ENCODE assay signal across 21 cellular contexts in genomic region chr2:97765933-97766332, GRCh38. TPM values are rescaled to one million over a fixed set of nuclear protein-coding genes. Genes with fewer than 3 reads are reported as not detected.
"Had no signal": no experiment of that assay in that cellular context is flagged by ENCODE, and none has a peak within 500 bp of the region (broad histone marks: within the 10 kb centered on the region; RNA-seq: fewer than 3 reads in every experiment).

No MANE protein-coding gene starts in this region.

- H3K4me3 Mint-ChIP-seq: activated CD4-positive, alpha-beta T cell treated with anti-CD3 and anti-CD28 coated beads, Interleukin-2, amount 10 ng/mL, durations not matched to agents 7 days and 5 days; activated naive CD4-positive, alpha-beta T cell treated with anti-CD3 and anti-CD28 coated beads, Interleukin-2, amount 50 U/mL, for 24 hours; activated T-cell treated with anti-CD3 and anti-CD28 coated beads, Interleukin-2, amount 50 U/mL, for 24 hours; immature natural killer cell; natural killer cell; type B pancreatic cell had no signal

- ATAC-seq: left colon, natural killer cell had no signal

- H3K27ac Mint-ChIP-seq: activated CD4-positive, alpha-beta T cell treated with anti-CD3 and anti-CD28 coated beads, Interleukin-2, amount 10 ng/mL, durations not matched to agents 7 days and 5 days; activated T-cell treated with anti-CD3 and anti-CD28 coated beads, Interleukin-2, amount 50 U/mL, for 24 hours; natural killer cell; progenitor cell of endocrine pancreas had no signal

- H3K4me3 ChIP-seq: coronary artery, right lobe of liver had no signal

- H3K27me3 Mint-ChIP-seq: activated CD4-positive, alpha-beta T cell treated with anti-CD3 and anti-CD28 coated beads, Interleukin-2, amount 10 ng/mL, durations not matched to agents 7 days and 5 days; activated naive CD4-positive, alpha-beta T cell treated with anti-CD3 and anti-CD28 coated beads, Interleukin-2, amount 50 U/mL, for 24 hours; activated T-cell treated with anti-CD3 and anti-CD28 coated beads, Interleukin-2, amount 50 U/mL, for 24 hours; progenitor cell of endocrine pancreas; type B pancreatic cell had no signal

- H3K9me3 Mint-ChIP-seq: activated CD4-positive, alpha-beta T cell treated with anti-CD3 and anti-CD28 coated beads, Interleukin-2, amount 10 ng/mL, durations not matched to agents 7 days and 5 days; activated naive CD4-positive, alpha-beta T cell treated with anti-CD3 and anti-CD28 coated beads, Interleukin-2, amount 50 U/mL, for 24 hours; activated T-cell treated with anti-CD3 and anti-CD28 coated beads, Interleukin-2, amount 50 U/mL, for 24 hours; immature natural killer cell; natural killer cell; type B pancreatic cell had no signal

- H3K27me3 ChIP-seq: right lobe of liver had no signal

- H3K9me3 ChIP-seq: right lobe of liver had no signal

- DNase-seq: activated CD4-positive, alpha-beta T cell treated with anti-CD3 and anti-CD28 coated beads, Interleukin-2, amount 10 ng/mL, durations not matched to agents 7 days and 5 days; activated CD4-positive, CD25-positive, alpha-beta regulatory T cell; activated effector memory CD4-positive, alpha-beta T cell treated with Interleukin-2 at 50 U/mL for 16 hours; activated T-cell treated with anti-CD3 and anti-CD28 coated beads, Interleukin-2, amount 50 U/mL, for 24 hours; central memory CD4-positive, alpha-beta T cell; effector CD4-positive, alpha-beta T cell; hypothalamus; immature natural killer cell; left colon; mammary epithelial cell; natural killer cell; right lobe of liver; stimulated activated CD4-positive, alpha-beta T cell treated with anti-CD3 and anti-CD28 coated beads, Interleukin-12 subunit alpha, Interleukin-12 subunit beta, amount 100 ng/mL, for 4 hours; stimulated activated CD4-positive, alpha-beta T cell treated with anti-CD3 and anti-CD28 coated beads, Interleukin-2, amount 100 ng/mL, for 48 hours; stimulated activated naive CD4-positive, alpha-beta T cell treated with Interleukin-2 at 50 U/mL for 16 hours; T-helper 2 cell had no signal

- H3K4me1 ChIP-seq: right lobe of liver had no signal

- H3K27ac ChIP-seq: coronary artery, right lobe of liver had no signal

RNA-seq across cellular contexts. Expression of gene ZAP70, which starts 52.6 kb away (rescaled TPM):
- total RNA-seq: fibroblast of lung had no signal
- polyA plus RNA-seq: fibroblast of lung had no signal
